In genomic region chr1:150926094-150926741, GRCh38 we compare ENCODE assay signal across 8 cellular contexts. TPM values are rescaled to one million over a fixed set of nuclear protein-coding genes. Genes with fewer than 3 reads are reported as not detected.
DNase-seq lines count a peak whose midpoint lies in the region; ATAC-seq and TF ChIP-seq lines count a peak whose summit lies in the region.

TSS of gene SETDB1 (plus strand) at chr1:150926363. CDS start at chr1:150927715, 1,352 bp downstream.

- H3K9me3 ChIP-seq in Peyer's patch (no peaks in the 10 kb centered on the region), muscle layer of colon (ENCODE audit: low read length) (no peaks in the 10 kb centered on the region)

- peak within 1 kb of the TSS; percentile 81 for H2AFZ ChIP-seq in KMS-11 (ENCODE audit: low read depth)

- peaks cover 14% of the 10 kb centered on the region; the same call in 1 of the 2 replicates for H3K79me2 ChIP-seq in KMS-11 (ENCODE audit: insufficient read depth, low read depth)

- TF ChIP-seq POLR2A in Peyer's patch (IDR thresholded peaks at IDR 0.05): peak; percentile 24 to 40

- H4K20me1 ChIP-seq in KMS-11 (ENCODE audit: insufficient read depth): no peaks in the 10 kb centered on the region

- H3K4me3 ChIP-seq in KMS-11 (IDR thresholded peaks at IDR 0.05; ENCODE audit: insufficient read depth, low read depth, low read length): peak within 1 kb of the TSS; percentile 99
- H3K4me3 ChIP-seq in Peyer's patch: peak within 1 kb of the TSS; percentile 70 to 87 (median 86)
- H3K4me3 ChIP-seq in muscle layer of colon (ENCODE audit: low read depth in 1 of 2, low read length in 2 of 2): peak within 1 kb of the TSS; percentile 90 to 93

- DNase-seq in DMS53 treated with DMSO at 0.1 percent for 48 hours (lab: John Stamatoyannopoulos, UW; ENCODE audit: unreplicated experiment) (peak; percentile 99), Peyer's patch (peak; percentile 92 to 98 (median 94))
- DNase-seq in activated T-cell treated with anti-CD3 and anti-CD28 coated beads, Interleukin-2, amount 50 U/mL, for 48 hours: peak; percentile 96 to 97
- peak; percentile 91 for DNase-seq in stimulated activated CD8-positive, alpha-beta memory T cell treated with anti-CD3 and anti-CD28 coated beads, Interleukin-7, amount 100 ng/mL, for 24 hours (ENCODE audit: low read depth)

- H3K27me3 ChIP-seq in KMS-11 (ENCODE audit: insufficient read depth, low read depth): no peaks in the 10 kb centered on the region
- H3K27me3 ChIP-seq in Peyer's patch: no peaks in the 10 kb centered on the region
- H3K27me3 ChIP-seq in muscle layer of colon (ENCODE audit: control insufficient read depth in 1 of 2, insufficient read depth in 2 of 2, low read length in 2 of 2): no peaks in the 10 kb centered on the region

- ATAC-seq in GM21737 (IDR thresholded peaks at IDR 0.05; ENCODE audit: unreplicated experiment) (peak; percentile 91), esophagus mucosa (peak; percentile 97)

- TF ChIP-seq CTCF in KMS-11 (conservative IDR thresholded peaks at IDR 0.05; ENCODE audit: low read depth, low read length) (0 out of 2 replicates have a peak, but pooled peaks have one; percentile 22), Peyer's patch (IDR thresholded peaks at IDR 0.05) (peak in 2 of 6 experiments; percentile 7 to 10)

- H3K9ac ChIP-seq in KMS-11 (peak within 1 kb of the TSS; percentile 78), muscle layer of colon (ENCODE audit: low read length) (peak within 1 kb of the TSS; percentile 78)

- H3K4me2 ChIP-seq in KMS-11: peak within 1 kb of the TSS; percentile 73

- H3K4me1 ChIP-seq in KMS-11 (ENCODE audit: low read depth, poor library complexity, severe bottlenecking): peaks cover 28% of the 10 kb centered on the region
- peaks cover 0 to 11% (median 2%) of the 10 kb centered on the region in 4 donors for H3K4me1 ChIP-seq in Peyer's patch
- peaks cover 14% of the 10 kb centered on the region for H3K4me1 ChIP-seq in muscle layer of colon (ENCODE audit: insufficient read depth, low read length)

- H3K27ac ChIP-seq in KMS-11 (peak within 1 kb of the TSS; percentile 61), Peyer's patch (peak within 1 kb of the TSS; percentile 80 to 88 (median 84)), muscle layer of colon (ENCODE audit: low read depth, low read length) (peak within 1 kb of the TSS; percentile 99)

- peaks cover 21% of the 10 kb centered on the region; the same call in 1 of the 2 replicates for H3K36me3 ChIP-seq in KMS-11 (ENCODE audit: insufficient read depth)
- H3K36me3 ChIP-seq in Peyer's patch: peaks cover 0 to 34% (median 0%) of the 10 kb centered on the region in 3 donors
- peaks cover 25% of the 10 kb centered on the region for H3K36me3 ChIP-seq in muscle layer of colon (ENCODE audit: insufficient read depth, low read length)

RNA-seq across cellular contexts. Expression of gene SETDB1, which starts in this region (rescaled TPM):
- total RNA-seq in Peyer's patch: 100 to 1,000 TPM in 1 of 4 donors, 10 to 100 TPM in 3; 28.2 to 106 (median 61.5) TPM
- 24.3 TPM for total RNA-seq in esophagus mucosa

Comparison
In these comparisons a context has a peak if more than half of its experiments do, and no peak if none do; other contexts are left out.
1. Peak in every context shown above with its lines: DNase-seq, ATAC-seq, H3K4me3 ChIP-seq and H3K27ac ChIP-seq.